ENCODE assay signal across 11 cellular contexts in genomic region chr10:79442171-79443040, GRCh38. TPM values are rescaled to one million over a fixed set of nuclear protein-coding genes. Genes with fewer than 3 reads are reported as not detected.
DNase-seq lines count a peak whose midpoint lies in the region; ATAC-seq and TF ChIP-seq lines count a peak whose summit lies in the region.
"Had no signal": no experiment of that assay in that cellular context is flagged by ENCODE, and none has a peak within 500 bp of the region (broad histone marks: within the 10 kb centered on the region; RNA-seq: fewer than 3 reads in every experiment).

No MANE protein-coding gene starts in this region.

- peaks cover 30 to 71% (median 44%) of the 10 kb centered on the region in 4 donors for H3K4me1 ChIP-seq in upper lobe of left lung

- peak; percentile 46 for DNase-seq in activated CD8-positive, alpha-beta memory T cell treated with anti-CD3 and anti-CD28 coated beads, Interleukin-2, amount 50 U/mL, for 48 hours
- no peak for DNase-seq in activated CD8-positive, alpha-beta memory T cell treated with anti-CD3 and anti-CD28 coated beads, Interleukin-2, amount 10 ng/mL, durations not matched to agents 7 days and 5 days
- DNase-seq in fibroblast of the aortic adventitia (ENCODE audit: low read depth), result no peak
- DNase-seq in omental fat pad (ENCODE audit: low spot score), result peak; percentile 19
- no peak for DNase-seq in upper lobe of left lung
- no peak for DNase-seq in NCI-H2196 treated with DMSO at 0.1 percent for 48 hours (lab: John Stamatoyannopoulos, UW; ENCODE audit: unreplicated experiment)
- DNase-seq: DND-41, foreskin melanocyte had no signal

- ATAC-seq in activated CD8-positive, alpha-beta memory T cell treated with anti-CD3 and anti-CD28 coated beads, Interleukin-2, amount 10 ng/mL, durations not matched to agents 7 days and 5 days, result no peak
- no peak for ATAC-seq in omental fat pad (ENCODE audit: low FRiP score)
- no peak for ATAC-seq in upper lobe of left lung (ENCODE audit: low FRiP score in 2 of 2)
- no peak for ATAC-seq in HG02623 (IDR thresholded peaks at IDR 0.05; ENCODE audit: unreplicated experiment)
- no peak for ATAC-seq in HG02798 (IDR thresholded peaks at IDR 0.05; ENCODE audit: poor library complexity, unreplicated experiment)

- no peak overlapping the region for H3K27ac Mint-ChIP-seq in activated CD8-positive, alpha-beta memory T cell treated with anti-CD3 and anti-CD28 coated beads, Interleukin-2, amount 10 ng/mL, durations not matched to agents 7 days and 5 days
- H3K27ac Mint-ChIP-seq: stimulated activated naive CD8-positive, alpha-beta T cell treated with anti-CD3 and anti-CD28 coated beads, Interleukin-15, Interleukin-2, amounts not matched to agents 100 ng/mL and 50 ng/mL, for 24 hours had no signal

- TF ChIP-seq CTCF in fibroblast of the aortic adventitia (IDR thresholded peaks at IDR 0.05; ENCODE audit: insufficient read depth, low read length) (no peak), omental fat pad (IDR thresholded peaks at IDR 0.05) (no peak), upper lobe of left lung (IDR thresholded peaks at IDR 0.05) (no peak)

- 83 to 90% methylated on average over 4 to 13 of the region's 14 CpGs for WGBS in upper lobe of left lung, 2 donors

- peaks cover 25% of the 10 kb centered on the region for H3K4me1 Mint-ChIP-seq in activated CD8-positive, alpha-beta memory T cell treated with anti-CD3 and anti-CD28 coated beads, Interleukin-2, amount 10 ng/mL, durations not matched to agents 7 days and 5 days

- TF ChIP-seq POLR2A in upper lobe of left lung (IDR thresholded peaks at IDR 0.05), result no peak

- no peak overlapping the region for H3K4me3 Mint-ChIP-seq in activated CD8-positive, alpha-beta memory T cell treated with anti-CD3 and anti-CD28 coated beads, Interleukin-2, amount 10 ng/mL, durations not matched to agents 7 days and 5 days
- H3K4me3 Mint-ChIP-seq: stimulated activated naive CD8-positive, alpha-beta T cell treated with anti-CD3 and anti-CD28 coated beads, Interleukin-15, Interleukin-2, amounts not matched to agents 100 ng/mL and 50 ng/mL, for 24 hours had no signal

- no peaks in the 10 kb centered on the region for H3K9me3 Mint-ChIP-seq in activated CD8-positive, alpha-beta memory T cell treated with anti-CD3 and anti-CD28 coated beads, Interleukin-2, amount 10 ng/mL, durations not matched to agents 7 days and 5 days (ENCODE audit: low read depth)
- H3K9me3 Mint-ChIP-seq: stimulated activated naive CD8-positive, alpha-beta T cell treated with anti-CD3 and anti-CD28 coated beads, Interleukin-15, Interleukin-2, amounts not matched to agents 100 ng/mL and 50 ng/mL, for 24 hours had no signal

- CTCF ChIA-PET in activated CD8-positive, alpha-beta memory T cell treated with anti-CD3 and anti-CD28 coated beads, Interleukin-2, amount 10 ng/mL, durations not matched to agents 7 days and 5 days (lab: Charles Lee), result interaction anchor here (1.1 kb wide), 1 partner anchor 12 kb away, joined by 3 read pairs; no protein-coding TSS in a partner anchor

- peak overlapping the region; percentile 93 for H3K4me3 ChIP-seq in fibroblast of the aortic adventitia (ENCODE audit: low read depth, low read length)
- H3K4me3 ChIP-seq in upper lobe of left lung, result peak overlapping the region in 2 of 4 donors; percentile 78 to 84

- H3K36me3 ChIP-seq in upper lobe of left lung, result peaks cover 0 to under 1% (median 0%) of the 10 kb centered on the region in 4 donors

- H3K9me3 ChIP-seq in upper lobe of left lung, result no peaks in the 10 kb centered on the region

- peaks cover 41% of the 10 kb centered on the region for H3K27me3 Mint-ChIP-seq in activated CD8-positive, alpha-beta memory T cell treated with anti-CD3 and anti-CD28 coated beads, Interleukin-2, amount 10 ng/mL, durations not matched to agents 7 days and 5 days

- H3K27ac ChIP-seq in upper lobe of left lung, result peak overlapping the region in 3 of 4 donors; percentile 63 to 95 (median 88)

- no peaks in the 10 kb centered on the region for H3K36me3 Mint-ChIP-seq in activated CD8-positive, alpha-beta memory T cell treated with anti-CD3 and anti-CD28 coated beads, Interleukin-2, amount 10 ng/mL, durations not matched to agents 7 days and 5 days

- H3K27me3 ChIP-seq in upper lobe of left lung, result no peaks in the 10 kb centered on the region

- TF ChIP-seq EP300 in upper lobe of left lung (IDR thresholded peaks at IDR 0.05), result no peak

RNA-seq across cellular contexts. Expression of gene ZCCHC24, which starts 3.0 kb away (rescaled TPM):
- 1 to 10 TPM; 2.4 to 3.1 TPM for total RNA-seq in activated CD8-positive, alpha-beta memory T cell treated with anti-CD3 and anti-CD28 coated beads, Interleukin-2, amount 10 ng/mL, durations not matched to agents 7 days and 5 days
- total RNA-seq in fibroblast of the aortic adventitia (ENCODE audit: low replicate concordance) (38.8 and 56.0 TPM in 2 replicates), omental fat pad (10 to 100 TPM; 47.1 to 73.6 (median 55.5) TPM), upper lobe of left lung (10 to 100 TPM; 12.6 to 45.7 (median 21.0) TPM)

Comparison
In these comparisons a context has a peak if more than half of its experiments do, and no peak if none do; other contexts are left out.
1. DNase-seq: peak in activated CD8-positive, alpha-beta memory T cell treated with anti-CD3 and anti-CD28 coated beads, Interleukin-2, amount 50 U/mL, for 48 hours (single experiment) and omental fat pad (single experiment); none in activated CD8-positive, alpha-beta memory T cell treated with anti-CD3 and anti-CD28 coated beads, Interleukin-2, amount 10 ng/mL, durations not matched to agents 7 days and 5 days (single experiment), fibroblast of the aortic adventitia (single experiment), upper lobe of left lung (0 of 2) and NCI-H2196 treated with DMSO at 0.1 percent for 48 hours (single experiment).